In genomic region chr16:4253012-4253393, GRCh38 we compare ENCODE assay signal across 8 cellular contexts. TPM values are rescaled to one million over a fixed set of nuclear protein-coding genes. Genes with fewer than 3 reads are reported as not detected.
DNase-seq lines count a peak whose midpoint lies in the region; ATAC-seq and TF ChIP-seq lines count a peak whose summit lies in the region.
"Not testable (repeated sequence)": the region's sequence is repeated elsewhere in the genome, so short reads cannot be mapped to it uniquely, and the experiment has no call there.

No MANE protein-coding gene starts in this region.

- WGBS in smooth muscle cell (ENCODE audit: low lambda C conversion rate): 71% methylated on average over 23 of the region's 23 CpGs

- not testable (repeated sequence) for H3K9me3 ChIP-seq in HCT116 (ENCODE audit: control insufficient read depth in 1 of 2, insufficient read depth in 1 of 2, low read depth in 1 of 2, low read length in 2 of 2); SJSA1 (replicated peaks); effector memory CD4-positive, alpha-beta T cell (ENCODE audit: control insufficient read depth, low read length); naive thymus-derived CD4-positive, alpha-beta T cell (ENCODE audit: control insufficient read depth in 2 of 3, low read length in 3 of 3); smooth muscle cell (replicated peaks; ENCODE audit: low read depth)

- H3K4me3 ChIP-seq in AG04449 (ENCODE audit: low read depth, low read length): peak overlapping the region; percentile 66
- H3K4me3 ChIP-seq in HCT116 (replicated peaks in 1 of 2; ENCODE audit: low read depth in 1 of 2, low read length in 2 of 2): peak overlapping the region; percentile 68 to 84
- H3K4me3 ChIP-seq in SJSA1: peak overlapping the region; percentile 49
- peak overlapping the region; percentile 65 for H3K4me3 ChIP-seq in effector memory CD4-positive, alpha-beta T cell (ENCODE audit: insufficient read depth, low read depth, low read length, poor library complexity, severe bottlenecking)
- H3K4me3 ChIP-seq in iPS-11a (ENCODE audit: low read depth, low read length): peak overlapping the region; percentile 53
- H3K4me3 ChIP-seq in naive thymus-derived CD4-positive, alpha-beta T cell (ENCODE audit: low read length): peak overlapping the region; percentile 92
- peak overlapping the region; percentile 67 for H3K4me3 ChIP-seq in smooth muscle cell

- not testable (repeated sequence) for TF ChIP-seq RAD21 in HCT116 (IDR thresholded peaks at IDR 0.05; ENCODE audit: low read depth)

- not testable (repeated sequence) for BruUV-seq in HCT116 (replicated peaks; lab: Mats Ljungman, UMichigan)

- TF ChIP-seq CTCF in AG04449 (IDR thresholded peaks at IDR 0.05; ENCODE audit: insufficient read depth, low read length, missing control alignments); HCT116 (IDR thresholded peaks at IDR 0.05 in 2 of 3, conservative IDR thresholded peaks at IDR 0.05 in 1 of 3; ENCODE audit: borderline replicate concordance in 1 of 3, insufficient read depth in 1 of 3, low read depth in 2 of 3, low read length in 2 of 3); smooth muscle cell (IDR thresholded peaks at IDR 0.05; ENCODE audit: borderline replicate concordance, insufficient read depth, poor library complexity, severe bottlenecking): not testable (repeated sequence)

- not testable (repeated sequence) for H3K9me3 Mint-ChIP-seq in activated naive CD8-positive, alpha-beta T cell treated with anti-CD3 and anti-CD28 coated beads for 36 hours; naive thymus-derived CD4-positive, alpha-beta T cell

- H3K4me1 Mint-ChIP-seq in activated naive CD8-positive, alpha-beta T cell treated with anti-CD3 and anti-CD28 coated beads for 36 hours: not testable (repeated sequence)
- peaks cover 0 to 16% (median 8%) of the 10 kb centered on the region in 7 donors for H3K4me1 Mint-ChIP-seq in naive thymus-derived CD4-positive, alpha-beta T cell

- intact Hi-C loops in HCT116 (cut with micrococcal nuclease): loop anchor here (5.0 kb wide), 2 partner anchors 71 to 116 kb away; no protein-coding TSS in a partner anchor
- intact Hi-C loops in naive thymus-derived CD4-positive, alpha-beta T cell (cut with micrococcal nuclease): loop anchor here (1.0 to 10.0 kb wide), 13 partner anchors 70 to 1231 kb away; partner anchors contain the start of genes ADCY9 (in 1 of the 2), CDIP1 (in 1 of the 2), CLUAP1 (in 1 of the 2) and CORO7 (in 1 of the 2)

- not testable (repeated sequence) for DNase-seq in AG04449 (ENCODE audit: low read depth, low spot score); HCT116 (ENCODE audit: low read depth, low spot score); SJSA1 (ENCODE audit: low read depth in 1 of 2, low spot score in 2 of 2); activated naive CD8-positive, alpha-beta T cell treated with anti-CD3 and anti-CD28 coated beads for 36 hours; effector memory CD4-positive, alpha-beta T cell; naive thymus-derived CD4-positive, alpha-beta T cell; smooth muscle cell (lab: John Stamatoyannopoulos, UW; ENCODE audit: unreplicated experiment)

- TF ChIP-seq POLR2A in HCT116 (IDR thresholded peaks at IDR 0.05; ENCODE audit: borderline replicate concordance, extremely low read depth, insufficient read depth, insufficient read length): not testable (repeated sequence)

- RAD21 ChIA-PET in HCT116 (lab: Charles Lee; ENCODE audit: low non-redundant PET in 1 of 2, low total read pairs in 2 of 2, uncharacterized antibody in 2 of 2, unreplicated experiment in 2 of 2): interaction anchor here (1.2 to 2.1 kb wide), 3 partner anchors 53 to 270 kb away, joined by 8 to 15 read pairs (median 8); no protein-coding TSS in a partner anchor

- not testable (repeated sequence) for ATAC-seq in HCT116; naive thymus-derived CD4-positive, alpha-beta T cell

- H4K20me1 ChIP-seq in HCT116 (ENCODE audit: insufficient read depth); smooth muscle cell (ENCODE audit: low read depth): not testable (repeated sequence)

- not testable (repeated sequence) for H3F3A ChIP-seq in smooth muscle cell (ENCODE audit: low read depth)

- not testable (repeated sequence) for H3K9me2 ChIP-seq in HCT116 (ENCODE audit: insufficient read depth)

- H3K4me1 ChIP-seq in HCT116 (ENCODE audit: control insufficient read depth in 1 of 2, insufficient read depth in 2 of 2, low read length in 2 of 2); SJSA1 (replicated peaks); effector memory CD4-positive, alpha-beta T cell (ENCODE audit: control insufficient read depth, insufficient read depth, low read length, poor library complexity, severe bottlenecking); naive thymus-derived CD4-positive, alpha-beta T cell (ENCODE audit: control insufficient read depth in 2 of 2, insufficient read depth in 2 of 2, low read length in 2 of 2); smooth muscle cell (ENCODE audit: low read depth): not testable (repeated sequence)

- H3K79me2 ChIP-seq in HCT116 (ENCODE audit: insufficient read depth, low read length); smooth muscle cell (ENCODE audit: low read depth): not testable (repeated sequence)

- POLR2A ChIA-PET in AG04449 (lab: Yijun Ruan, JAX): interaction anchor here (0.8 to 1.7 kb wide), 11 partner anchors 11 to 270 kb away, joined by 3 to 9 read pairs (median 3); partner anchors contain the start of gene ADCY9
- POLR2A ChIA-PET in HCT116 (lab: Charles Lee): interaction anchor here (0.6 to 1.9 kb wide), 9 partner anchors 7 to 1225 kb away, joined by 3 to 8 read pairs (median 5); partner anchors contain the start of genes GLIS2 and TFAP4
- POLR2A ChIA-PET in naive thymus-derived CD4-positive, alpha-beta T cell (lab: Charles Lee): interaction anchor here (0.6 to 2.9 kb wide), 13 partner anchors 12 to 641 kb away, joined by 3 to 65 read pairs (median 4); partner anchors contain the start of genes ADCY9, PAM16 and TFAP4

- H3K4me3 Mint-ChIP-seq in activated naive CD8-positive, alpha-beta T cell treated with anti-CD3 and anti-CD28 coated beads for 36 hours: peak overlapping the region; percentile 95
- H3K4me3 Mint-ChIP-seq in naive thymus-derived CD4-positive, alpha-beta T cell: peak overlapping the region; percentile 88 to 98 (median 96)

- CTCF ChIA-PET in AG04449 (lab: Yijun Ruan, JAX): interaction anchor here (0.8 to 5.7 kb wide), 46 partner anchors 9 to 608 kb away, joined by 3 to 86 read pairs (median 6); partner anchors contain the start of genes ADCY9, CREBBP, PAM16 and SRL
- CTCF ChIA-PET in HCT116 (lab: Charles Lee): interaction anchor here (1.1 to 3.3 kb wide), 19 partner anchors 8 to 559 kb away, joined by 3 to 57 read pairs (median 10); partner anchors contain the start of gene TFAP4
- CTCF ChIA-PET in naive thymus-derived CD4-positive, alpha-beta T cell (lab: Charles Lee): interaction anchor here (0.6 to 2.6 kb wide), 10 partner anchors 8 to 1502 kb away, joined by 3 to 39 read pairs (median 4); partner anchors contain the start of gene TFAP4

- H3K27ac ChIP-seq in HCT116 (ENCODE audit: low read depth, low read length) (peak overlapping the region; percentile 81), SJSA1 (peak overlapping the region; percentile 39), smooth muscle cell (ENCODE audit: low read depth) (peak overlapping the region; percentile 85)
- peak overlapping the region; percentile 70 for H3K27ac ChIP-seq in effector memory CD4-positive, alpha-beta T cell (ENCODE audit: insufficient read depth, low read length, poor library complexity, severe bottlenecking)
- peak overlapping the region; percentile 88 for H3K27ac ChIP-seq in naive thymus-derived CD4-positive, alpha-beta T cell (ENCODE audit: low read depth, low read length)

- not testable (repeated sequence) for H3K27me3 ChIP-seq in HCT116 (ENCODE audit: insufficient read depth, low read length); SJSA1 (replicated peaks); effector memory CD4-positive, alpha-beta T cell (replicated peaks; ENCODE audit: control insufficient read depth, insufficient read depth, low read length, poor library complexity, severe bottlenecking); naive thymus-derived CD4-positive, alpha-beta T cell (ENCODE audit: control insufficient read depth in 2 of 2, insufficient read depth in 2 of 2, low read length in 2 of 2); smooth muscle cell (ENCODE audit: low read depth)

- peaks cover 11% of the 10 kb centered on the region for H3K36me3 Mint-ChIP-seq in activated naive CD8-positive, alpha-beta T cell treated with anti-CD3 and anti-CD28 coated beads for 36 hours
- H3K36me3 Mint-ChIP-seq in naive thymus-derived CD4-positive, alpha-beta T cell: not testable (repeated sequence)

- H3K4me2 ChIP-seq in HCT116 (ENCODE audit: low read length): peak overlapping the region; percentile 76
- peak overlapping the region; percentile 83 for H3K4me2 ChIP-seq in smooth muscle cell

- peak overlapping the region; percentile 97 for H3K27ac Mint-ChIP-seq in activated naive CD8-positive, alpha-beta T cell treated with anti-CD3 and anti-CD28 coated beads for 36 hours
- peak overlapping the region; percentile 88 to 98 (median 96) for H3K27ac Mint-ChIP-seq in naive thymus-derived CD4-positive, alpha-beta T cell

- not testable (repeated sequence) for H3K36me3 ChIP-seq in HCT116 (ENCODE audit: control insufficient read depth in 1 of 2, insufficient read depth in 2 of 2, low read length in 2 of 2); SJSA1; effector memory CD4-positive, alpha-beta T cell (ENCODE audit: control insufficient read depth, insufficient read depth, low read length); naive thymus-derived CD4-positive, alpha-beta T cell (ENCODE audit: control insufficient read depth in 2 of 3, insufficient read depth in 3 of 3, low read length in 3 of 3); smooth muscle cell (ENCODE audit: low read depth)

- H3K27me3 Mint-ChIP-seq in activated naive CD8-positive, alpha-beta T cell treated with anti-CD3 and anti-CD28 coated beads for 36 hours; naive thymus-derived CD4-positive, alpha-beta T cell: not testable (repeated sequence)

- H3K9ac ChIP-seq in HCT116 (ENCODE audit: low read length) (peak overlapping the region; percentile 78), smooth muscle cell (ENCODE audit: low read depth) (peak overlapping the region; percentile 74)

- not testable (repeated sequence) for H2AFZ ChIP-seq in HCT116 (ENCODE audit: low read depth, low read length, poor library complexity, severe bottlenecking)
- H2AFZ ChIP-seq in smooth muscle cell (ENCODE audit: low read depth): peak overlapping the region; percentile 91

RNA-seq across cellular contexts. Expression of gene SRL, which starts 11.1 kb away (rescaled TPM):
- total RNA-seq in HCT116 (2021; ENCODE audit: unreplicated experiment) (not detected), smooth muscle cell (not detected in 2 replicates)
- polyA plus RNA-seq in HCT116 (2012): 0.03 TPM in 1 of 2 replicates, not detected in the other
- total RNA-seq in SJSA1 (2014; rRNA removed; shearing (Covaris generic)): 0.05 and 0.31 TPM in 2 replicates
- total RNA-seq in activated naive CD8-positive, alpha-beta T cell treated with anti-CD3 and anti-CD28 coated beads for 36 hours: not detected
- not detected for total RNA-seq in naive thymus-derived CD4-positive, alpha-beta T cell
- not detected for polyA plus RNA-seq in naive thymus-derived CD4-positive, alpha-beta T cell
- 0.08 TPM in 1 of 2 replicates, not detected in the other for polyA plus RNA-seq in smooth muscle cell

RNA-seq across cellular contexts. Expression of gene TFAP4, which starts 19.8 kb away (rescaled TPM):
- total RNA-seq in HCT116 (2021; ENCODE audit: unreplicated experiment) (37.1 TPM), smooth muscle cell (2.7 and 9.6 TPM in 2 replicates)
- 21.3 and 21.7 TPM in 2 replicates for polyA plus RNA-seq in HCT116 (2012)
- total RNA-seq in SJSA1 (2014; rRNA removed; shearing (Covaris generic)): 2.9 and 7.1 TPM in 2 replicates
- total RNA-seq in activated naive CD8-positive, alpha-beta T cell treated with anti-CD3 and anti-CD28 coated beads for 36 hours: 10 to 100 TPM; 44.2 to 44.9 TPM
- 10 to 100 TPM; 14.9 to 35.8 (median 25.3) TPM for total RNA-seq in naive thymus-derived CD4-positive, alpha-beta T cell
- polyA plus RNA-seq in naive thymus-derived CD4-positive, alpha-beta T cell: 1 to 10 TPM; 1.3 to 2.1 TPM
- polyA plus RNA-seq in smooth muscle cell: 1.3 and 2.5 TPM in 2 replicates
